ENCODE assay signal across 15 cellular contexts in genomic region chr19:55468054-55468393, GRCh38. TPM values are rescaled to one million over a fixed set of nuclear protein-coding genes. Genes with fewer than 3 reads are reported as not detected.
DNase-seq lines count a peak whose midpoint lies in the region; ATAC-seq, FAIRE-seq and TF ChIP-seq lines count a peak whose summit lies in the region.
"Had no signal": no experiment of that assay in that cellular context is flagged by ENCODE, and none has a peak within 500 bp of the region (broad histone marks: within the 10 kb centered on the region; RNA-seq: fewer than 3 reads in every experiment).

No MANE protein-coding gene starts in this region.

- no peaks in the 10 kb centered on the region for H3K36me3 ChIP-seq in CD8-positive, alpha-beta T cell (ENCODE audit: insufficient read depth, low read length)
- H3K36me3 ChIP-seq in HEK293 (ENCODE audit: control insufficient read depth in 2 of 2, insufficient read depth in 1 of 2, low read length in 2 of 2) (no peaks in the 10 kb centered on the region), astrocyte (ENCODE audit: insufficient read depth, low read length) (no peaks in the 10 kb centered on the region), brain microvascular endothelial cell (replicated peaks) (no peaks in the 10 kb centered on the region)
- H3K36me3 ChIP-seq: adrenal gland had no signal

- CTCF ChIA-PET in CD8-positive, alpha-beta T cell (lab: Charles Lee) = interaction anchor here (0.6 to 4.4 kb wide), 28 partner anchors 9 to 325 kb away, joined by 3 to 72 read pairs (median 6); partner anchors contain the start of genes NAT14 and ZNF628
- CTCF ChIA-PET in HEK293 (lab: Yijun Ruan, JAX) = interaction anchor here (0.5 to 5.1 kb wide), 52 partner anchors 9 to 486 kb away, joined by 3 to 152 read pairs (median 6); partner anchors contain the start of genes NAT14, U2AF2, ZNF524 and ZNF628

- no peaks in the 10 kb centered on the region for H3K9me3 Mint-ChIP-seq in CD8-positive, alpha-beta T cell
- H3K9me3 Mint-ChIP-seq in astrocyte (ENCODE audit: unreplicated experiment) (no peaks in the 10 kb centered on the region), nephron (no peaks in the 10 kb centered on the region), immature natural killer cell (no peaks in the 10 kb centered on the region)
- H3K9me3 Mint-ChIP-seq: CD4-positive, CD25-positive, alpha-beta regulatory T cell had no signal

- H3K4me2 ChIP-seq in astrocyte (ENCODE audit: low read length) = peak overlapping the region; percentile 70

- no peaks in the 10 kb centered on the region for H3K27me3 ChIP-seq in CD8-positive, alpha-beta T cell (ENCODE audit: insufficient read depth, low read length)
- H3K27me3 ChIP-seq in astrocyte (ENCODE audit: insufficient read depth, low read length) (peaks cover 2% of the 10 kb centered on the region), brain microvascular endothelial cell (replicated peaks) (no peaks in the 10 kb centered on the region)
- H3K27me3 ChIP-seq: adrenal gland had no signal

- H3K4me3 Mint-ChIP-seq in CD8-positive, alpha-beta T cell = no peak overlapping the region
- peak overlapping the region; percentile 66 for H3K4me3 Mint-ChIP-seq in astrocyte (ENCODE audit: unreplicated experiment)
- peak overlapping the region in 2 of 3 experiments; percentile 20 to 27 for H3K4me3 Mint-ChIP-seq in nephron
- no peak overlapping the region for H3K4me3 Mint-ChIP-seq in immature natural killer cell
- H3K4me3 Mint-ChIP-seq: CD4-positive, CD25-positive, alpha-beta regulatory T cell; T-helper 17 cell had no signal

- no peak for DNase-seq in CD8-positive, alpha-beta T cell
- DNase-seq in astrocyte (ENCODE audit: low read depth) (no peak), immature natural killer cell (no peak), brain microvascular endothelial cell (no peak), left colon (no peak), DMS 273 (lab: John Stamatoyannopoulos, UW; ENCODE audit: unreplicated experiment) (no peak)
- DNase-seq: NCI-H2029 had no signal

- ATAC-seq in CD8-positive, alpha-beta T cell = no peak
- no peak for ATAC-seq in left colon

- H3K27ac Mint-ChIP-seq in CD8-positive, alpha-beta T cell = no peak overlapping the region
- no peak overlapping the region for H3K27ac Mint-ChIP-seq in astrocyte (ENCODE audit: unreplicated experiment)
- H3K27ac Mint-ChIP-seq in nephron = peak overlapping the region in 1 of 3 experiments; percentile 47
- peak overlapping the region in 1 of 6 donors; percentile 24 for H3K27ac Mint-ChIP-seq in immature natural killer cell
- H3K27ac Mint-ChIP-seq: CD4-positive, CD25-positive, alpha-beta regulatory T cell; T-helper 17 cell had no signal

- H4K20me1 ChIP-seq in astrocyte (ENCODE audit: insufficient read depth, low read length) = no peaks in the 10 kb centered on the region

- H2AFZ ChIP-seq in astrocyte (ENCODE audit: low read depth, low read length) = peak overlapping the region; percentile 43

- no peak overlapping the region for H3K4me3 ChIP-seq in CD8-positive, alpha-beta T cell (ENCODE audit: low read depth, low read length)
- no peak overlapping the region for H3K4me3 ChIP-seq in HEK293 (ENCODE audit: low read depth, low read length)
- H3K4me3 ChIP-seq in astrocyte (ENCODE audit: insufficient read depth, low read depth, low read length) = no peak overlapping the region
- no peak overlapping the region for H3K4me3 ChIP-seq in brain microvascular endothelial cell (ENCODE audit: low read depth, low read length)
- H3K4me3 ChIP-seq: adrenal gland, mucosa of descending colon had no signal

- peaks cover 3% of the 10 kb centered on the region for H3K4me1 ChIP-seq in CD8-positive, alpha-beta T cell (ENCODE audit: insufficient read depth, low read length)
- no peaks in the 10 kb centered on the region for H3K4me1 ChIP-seq in HEK293 (ENCODE audit: control insufficient read depth, insufficient read depth, low read length)
- H3K4me1 ChIP-seq in astrocyte (ENCODE audit: insufficient read depth, low read length) = peaks cover 9% of the 10 kb centered on the region

- H3K36me3 Mint-ChIP-seq in CD8-positive, alpha-beta T cell = no peaks in the 10 kb centered on the region
- H3K36me3 Mint-ChIP-seq in astrocyte (ENCODE audit: low read depth, unreplicated experiment) = no peaks in the 10 kb centered on the region
- no peaks in the 10 kb centered on the region for H3K36me3 Mint-ChIP-seq in nephron (ENCODE audit: low read depth)
- no peaks in the 10 kb centered on the region for H3K36me3 Mint-ChIP-seq in immature natural killer cell
- H3K36me3 Mint-ChIP-seq: CD4-positive, CD25-positive, alpha-beta regulatory T cell had no signal

- no peak overlapping the region for H3K9ac ChIP-seq in astrocyte (ENCODE audit: low read length)

- peak; percentile 14 for TF ChIP-seq CTCF in CD8-positive, alpha-beta T cell (IDR thresholded peaks at IDR 0.05)
- no peak for TF ChIP-seq CTCF in HEK293 (tag by site-specific recombination; IDR thresholded peaks at IDR 0.05)
- peak; percentile 1 for TF ChIP-seq CTCF in astrocyte (IDR thresholded peaks at IDR 0.05; ENCODE audit: insufficient read depth, low read depth, low read length)
- TF ChIP-seq CTCF in nephron (IDR thresholded peaks at IDR 0.05; ENCODE audit: unreplicated experiment in 3 of 3) = peak in 1 of 3 experiments; percentile 5
- TF ChIP-seq CTCF in brain microvascular endothelial cell (IDR thresholded peaks at IDR 0.05; ENCODE audit: low read depth, low read length, missing control alignments) = no peak

- H3K9me3 ChIP-seq in CD8-positive, alpha-beta T cell (ENCODE audit: low read length) = no peaks in the 10 kb centered on the region
- H3K9me3 ChIP-seq in HEK293 (ENCODE audit: control insufficient read depth, insufficient read depth, low read depth, low read length) (no peaks in the 10 kb centered on the region), astrocyte (ENCODE audit: insufficient read depth, low read depth, low read length) (no peaks in the 10 kb centered on the region)
- H3K9me3 ChIP-seq: adrenal gland, mucosa of descending colon had no signal

- H3K27ac ChIP-seq in CD8-positive, alpha-beta T cell (ENCODE audit: low read depth, low read length) = no peak overlapping the region
- H3K27ac ChIP-seq in HEK293 (ENCODE audit: extremely low read depth, low read depth, low read length) (no peak overlapping the region), astrocyte (ENCODE audit: low read depth, low read length) (no peak overlapping the region), brain microvascular endothelial cell (no peak overlapping the region)
- H3K27ac ChIP-seq: adrenal gland had no signal

- H3K27me3 Mint-ChIP-seq in CD8-positive, alpha-beta T cell (ENCODE audit: low read depth) = no peaks in the 10 kb centered on the region
- H3K27me3 Mint-ChIP-seq in astrocyte (ENCODE audit: low read depth, unreplicated experiment) (peaks cover 4% of the 10 kb centered on the region), nephron (ENCODE audit: low read depth) (peaks cover under 1% of the 10 kb centered on the region), immature natural killer cell (ENCODE audit: low read depth in 3 of 3) (peaks cover under 1 to 4% (median 3%) of the 10 kb centered on the region in 3 donors)
- H3K27me3 Mint-ChIP-seq: CD4-positive, CD25-positive, alpha-beta regulatory T cell; T-helper 17 cell had no signal

- intact Hi-C loops in CD8-positive, alpha-beta T cell (cut with DNase I, micrococcal nuclease) = loop anchor here in 1 of 2 experiments (1.0 kb wide), 1 partner anchor 36 kb away; no protein-coding TSS in a partner anchor
- intact Hi-C loops in left colon (cut with DNase I, micrococcal nuclease) = loop anchor here in 1 of 2 donors (5.0 kb wide), 1 partner anchor 39 kb away; no protein-coding TSS in a partner anchor

- no peaks in the 10 kb centered on the region for H3K79me2 ChIP-seq in astrocyte (ENCODE audit: insufficient read depth, low read length)

- no peaks in the 10 kb centered on the region for H3K4me1 Mint-ChIP-seq in CD8-positive, alpha-beta T cell (ENCODE audit: low read depth)
- H3K4me1 Mint-ChIP-seq in astrocyte (ENCODE audit: low read depth, unreplicated experiment) (peaks cover 5% of the 10 kb centered on the region), nephron (peaks cover 12% of the 10 kb centered on the region), immature natural killer cell (peaks cover 0 to 2% of the 10 kb centered on the region in 2 donors)

- POLR2A ChIA-PET in CD8-positive, alpha-beta T cell (lab: Charles Lee) = interaction anchor here (0.6 to 1.3 kb wide), 2 partner anchors 104 to 163 kb away, joined by 3 read pairs; no protein-coding TSS in a partner anchor
- POLR2A ChIA-PET in HEK293 (lab: Yijun Ruan, JAX) = interaction anchor here (0.8 to 2.1 kb wide), 4 partner anchors 8 to 60 kb away, joined by 3 to 5 read pairs (median 4); partner anchors contain the start of genes UBE2S and ZNF628

- in situ Hi-C loops in brain microvascular endothelial cell (cut with HindIII; ENCODE audit: low pct_ligation_motif_present, low sequenced_read_pairs) = no loop called here

- FAIRE-seq in astrocyte (lab: Jason Lieb, UNC) = no peak
- FAIRE-seq: islet of Langerhans had no signal

TF ChIP-seq in HEK293, 187 proteins besides CTCF, POLR2A, EP300 and RAD21 (continues in another document):
- TF ChIP-seq ZNF629 (tag by site-specific recombination; IDR thresholded peaks at IDR 0.05) = 0 out of 2 replicates have a peak, but pooled peaks have one; percentile 13
- peak; percentile 58 for TF ChIP-seq ZNF335 (tag by site-specific recombination; conservative IDR thresholded peaks at IDR 0.05)
- TF ChIP-seq ZBTB21 (tag by site-specific recombination; IDR thresholded peaks at IDR 0.05) = no peak

RNA-seq across cellular contexts. Expression of gene C19orf85, which starts 3.5 kb away (rescaled TPM):
- not detected for total RNA-seq in CD8-positive, alpha-beta T cell
- total RNA-seq in astrocyte = not detected in 2 replicates
- polyA plus RNA-seq in immature natural killer cell = not detected
- not detected for total RNA-seq in left colon
- total RNA-seq: adrenal gland; CD4-positive, CD25-positive, alpha-beta regulatory T cell; mucosa of descending colon; RPMI7951; T-helper 17 cell had no signal
- polyA plus RNA-seq: adrenal gland; CD4-positive, CD25-positive, alpha-beta regulatory T cell had no signal

RNA-seq across cellular contexts. Expression of gene ISOC2, which starts 6.6 kb away (rescaled TPM):
- total RNA-seq in CD8-positive, alpha-beta T cell = 1 to 10 TPM; 1.5 to 2.1 TPM
- total RNA-seq in astrocyte = 58.8 and 61.6 TPM in 2 replicates
- 10 to 100 TPM; 30.4 to 46.0 (median 34.2) TPM for polyA plus RNA-seq in immature natural killer cell
- total RNA-seq in left colon = 100 to 1,000 TPM in 1 of 2 donors, 10 to 100 TPM in 1; 63.5 to 115 TPM

RNA-seq across cellular contexts. Expression of gene ZNF628, which starts 8.4 kb away (rescaled TPM):
- 10 to 100 TPM; 27.0 to 27.8 TPM for total RNA-seq in CD8-positive, alpha-beta T cell
- total RNA-seq in astrocyte = 9.9 and 11.9 TPM in 2 replicates
- under 1 TPM; 0.14 to 0.72 (median 0.21) TPM for polyA plus RNA-seq in immature natural killer cell
- 10 to 100 TPM in 1 of 2 donors, 1 to 10 TPM in 1; 8.0 to 10.3 TPM for total RNA-seq in left colon

RNA-seq across cellular contexts. Expression of gene NAT14, which starts 17.0 kb away (rescaled TPM):
- 1 to 10 TPM; 9.9 to 10.0 TPM for total RNA-seq in CD8-positive, alpha-beta T cell
- 68.7 and 71.2 TPM in 2 replicates for total RNA-seq in astrocyte
- 1 to 10 TPM in 2 of 3 donors, not detected in 1; 2.7 to 4.8 TPM for polyA plus RNA-seq in immature natural killer cell
- total RNA-seq in left colon = 1 to 10 TPM; 4.0 to 4.8 TPM

RNA-seq across cellular contexts. Expression of gene SSC5D, which starts 20.2 kb away (rescaled TPM):
- 1 to 10 TPM in 1 of 2 experiments, under 1 TPM in 1; 0.36 to 1.2 TPM for total RNA-seq in CD8-positive, alpha-beta T cell
- total RNA-seq in astrocyte = 46.8 and 66.1 TPM in 2 replicates
- not detected for polyA plus RNA-seq in immature natural killer cell
- total RNA-seq in left colon = 1 to 10 TPM; 2.6 to 5.8 TPM
- polyA plus RNA-seq: CD4-positive, CD25-positive, alpha-beta regulatory T cell had no signal

Comparison
In these comparisons a context has a peak if more than half of its experiments do, and no peak if none do; other contexts are left out.
1. H3K4me3 Mint-ChIP-seq: peak in astrocyte (single experiment) and nephron (2 of 3); none in CD8-positive, alpha-beta T cell (single experiment) and immature natural killer cell (0 of 5).
2. CTCF ChIP-seq: peak in CD8-positive, alpha-beta T cell (single experiment) and astrocyte (single experiment); none in HEK293 (single experiment) and brain microvascular endothelial cell (single experiment).
3. RNA of gene ISOC2, which starts 6.6 kb away (total RNA-seq): 63.5 to 115 TPM in left colon and 58.8 to 61.6 TPM in astrocyte; 1.5 to 2.1 TPM in CD8-positive, alpha-beta T cell; every median in the first group is over 10 times any median in the second.